19 cellular contexts compared by ENCODE assay signal in the genomic region with DNA sequence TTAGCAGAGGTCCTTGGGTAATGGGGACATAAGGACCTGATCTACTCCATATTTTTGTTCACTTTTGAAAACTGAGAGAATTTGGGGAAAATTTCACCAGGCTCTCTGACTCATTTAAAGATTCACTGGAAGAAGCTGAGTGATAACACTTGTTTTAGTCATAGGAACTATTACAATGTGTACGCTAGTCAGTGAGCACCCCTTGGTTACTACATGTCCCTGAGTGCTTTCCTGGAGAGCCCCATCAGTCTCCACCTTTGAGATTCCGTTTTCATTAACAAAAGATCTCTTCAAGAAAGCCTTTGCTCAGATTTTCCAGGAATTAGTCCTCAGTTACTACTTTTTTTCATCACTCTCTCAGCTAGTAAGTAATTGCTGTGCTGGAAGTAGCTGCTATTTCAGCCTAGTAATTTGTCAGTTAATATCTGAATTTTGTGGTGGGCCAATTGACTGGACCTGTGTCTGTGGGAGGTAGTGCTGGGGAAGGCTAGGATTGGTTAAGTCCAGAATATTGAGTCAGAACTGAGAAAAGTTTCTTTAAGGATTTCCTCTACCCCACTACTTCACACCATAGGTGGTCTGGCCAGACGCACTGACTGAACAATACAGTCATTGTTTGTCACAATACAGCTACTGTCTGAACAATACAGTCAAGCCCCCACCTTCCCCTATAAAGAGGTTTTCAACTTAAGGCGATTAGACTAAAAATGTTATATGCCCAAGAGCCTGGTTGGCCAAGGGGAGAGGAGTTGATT.
DNase-seq lines count a peak whose midpoint lies in the region; ATAC-seq and TF ChIP-seq lines count a peak whose summit lies in the region.
"Had no signal": no experiment of that assay in that cellular context is flagged by ENCODE, and none has a peak within 500 bp of the region (broad histone marks: within the 10 kb centered on the region; RNA-seq: fewer than 3 reads in every experiment).

No MANE protein-coding gene starts in this region.

- peaks cover 7 to 23% of the 10 kb centered on the region in 2 donors for H3K36me3 Mint-ChIP-seq in activated T-cell treated with anti-CD3 and anti-CD28 coated beads, Interleukin-2, amount 50 U/mL, for 72 hours (ENCODE audit: insufficient read depth in 2 of 2)
- H3K36me3 Mint-ChIP-seq in mesothelial cell of epicardium: peaks cover 1% of the 10 kb centered on the region
- H3K36me3 Mint-ChIP-seq: CD14-positive monocyte had no signal

- TF ChIP-seq CTCF in sigmoid colon (IDR thresholded peaks at IDR 0.05) (no peak), mesothelial cell of epicardium (IDR thresholded peaks at IDR 0.05; ENCODE audit: unreplicated experiment) (no peak)

- H3K4me3 Mint-ChIP-seq in activated T-cell treated with anti-CD3 and anti-CD28 coated beads, Interleukin-2, amount 50 U/mL, for 72 hours: peak overlapping the region in 1 of 2 donors; percentile 28
- no peak overlapping the region for H3K4me3 Mint-ChIP-seq in mesothelial cell of epicardium
- H3K4me3 Mint-ChIP-seq: CD14-positive monocyte had no signal

- no peaks in the 10 kb centered on the region for H3K36me3 ChIP-seq in sigmoid colon
- H3K36me3 ChIP-seq: HAP-1 had no signal

- H3K9me3 Mint-ChIP-seq in activated T-cell treated with anti-CD3 and anti-CD28 coated beads, Interleukin-2, amount 50 U/mL, for 72 hours: peaks cover 10 to 12% of the 10 kb centered on the region in 2 donors
- H3K9me3 Mint-ChIP-seq in mesothelial cell of epicardium: peaks cover 48% of the 10 kb centered on the region

- H3K4me1 ChIP-seq in sigmoid colon: no peaks in the 10 kb centered on the region
- H3K4me1 ChIP-seq: Caco-2, HAP-1 had no signal

- no peak for TF ChIP-seq POLR2A in sigmoid colon (IDR thresholded peaks at IDR 0.05)

- intact Hi-C loops in sigmoid colon (cut with DNase I): no loop called here

- DNase-seq in activated T-cell treated with anti-CD3 and anti-CD28 coated beads, Interleukin-2, amount 50 U/mL, for 72 hours: peak; percentile 2 to 5
- DNase-seq in activated T-cell treated with anti-CD3 and anti-CD28 coated beads, Interleukin-2, amount 50 U/mL, for 48 hours: no peak
- peak; percentile 0 for DNase-seq in NCI-H2227 treated with DMSO at 0.1 percent for 48 hours (lab: John Stamatoyannopoulos, UW)
- peak; percentile 1 for DNase-seq in amniotic epithelial cell (ENCODE audit: low read depth)
- peak; percentile 8 for DNase-seq in retina
- no peak for DNase-seq in sigmoid colon
- no peak for DNase-seq in NCI-H748 (lab: John Stamatoyannopoulos, UW; ENCODE audit: unreplicated experiment)
- no peak for DNase-seq in mesothelial cell of epicardium (ENCODE audit: low spot score in 2 of 2, unreplicated experiment in 2 of 2)
- DNase-seq: Caco-2, DMS53, IMR-90, Kasumi-1, NCI-H1105 treated with DMSO at 0.1 percent for 48 hours, NCI-H1930, NCI-H2171, NCI-H510A, RPMI8226 had no signal

- TF ChIP-seq EP300 in sigmoid colon (IDR thresholded peaks at IDR 0.05): no peak

- H3K4me1 Mint-ChIP-seq in activated T-cell treated with anti-CD3 and anti-CD28 coated beads, Interleukin-2, amount 50 U/mL, for 72 hours (ENCODE audit: low read depth): peaks cover 11% of the 10 kb centered on the region
- H3K4me1 Mint-ChIP-seq in mesothelial cell of epicardium: no peaks in the 10 kb centered on the region
- H3K4me1 Mint-ChIP-seq: CD14-positive monocyte had no signal

- H3K27me3 ChIP-seq in sigmoid colon: no peaks in the 10 kb centered on the region

- peak; percentile 88 to 92 for ATAC-seq in activated T-cell treated with anti-CD3 and anti-CD28 coated beads, Interleukin-2, amount 50 U/mL, for 72 hours (replicated peaks in 1 of 2)

- H3K27ac ChIP-seq in sigmoid colon: no peak overlapping the region

- no peak overlapping the region for H3K4me3 ChIP-seq in sigmoid colon
- H3K4me3 ChIP-seq: HAP-1 had no signal

- no peaks in the 10 kb centered on the region for H3K27me3 Mint-ChIP-seq in activated T-cell treated with anti-CD3 and anti-CD28 coated beads, Interleukin-2, amount 50 U/mL, for 72 hours (ENCODE audit: low read depth)
- H3K27me3 Mint-ChIP-seq in mesothelial cell of epicardium (ENCODE audit: low read depth): no peaks in the 10 kb centered on the region

- H3K27ac Mint-ChIP-seq in activated T-cell treated with anti-CD3 and anti-CD28 coated beads, Interleukin-2, amount 50 U/mL, for 72 hours: peak overlapping the region; percentile 35
- no peak overlapping the region for H3K27ac Mint-ChIP-seq in mesothelial cell of epicardium
- H3K27ac Mint-ChIP-seq: CD14-positive monocyte had no signal

- peaks cover 0 to 5% (median 3%) of the 10 kb centered on the region in 4 donors for H3K9me3 ChIP-seq in sigmoid colon
- H3K9me3 ChIP-seq: Caco-2, HAP-1 had no signal

- 83 to 86% methylated on average over 4 of the region's 4 CpGs for WGBS in sigmoid colon, 2 donors

Comparison
In these comparisons a context has a peak if more than half of its experiments do, and no peak if none do; other contexts are left out.
1. DNase-seq: peak in activated T-cell treated with anti-CD3 and anti-CD28 coated beads, Interleukin-2, amount 50 U/mL, for 72 hours (2 of 2), NCI-H2227 treated with DMSO at 0.1 percent for 48 hours (single experiment), amniotic epithelial cell (single experiment) and retina (single experiment); none in activated T-cell treated with anti-CD3 and anti-CD28 coated beads, Interleukin-2, amount 50 U/mL, for 48 hours (0 of 2), sigmoid colon (single experiment), NCI-H748 (single experiment) and mesothelial cell of epicardium (0 of 2).